8 cellular contexts compared by ENCODE assay signal in the genomic region with DNA sequence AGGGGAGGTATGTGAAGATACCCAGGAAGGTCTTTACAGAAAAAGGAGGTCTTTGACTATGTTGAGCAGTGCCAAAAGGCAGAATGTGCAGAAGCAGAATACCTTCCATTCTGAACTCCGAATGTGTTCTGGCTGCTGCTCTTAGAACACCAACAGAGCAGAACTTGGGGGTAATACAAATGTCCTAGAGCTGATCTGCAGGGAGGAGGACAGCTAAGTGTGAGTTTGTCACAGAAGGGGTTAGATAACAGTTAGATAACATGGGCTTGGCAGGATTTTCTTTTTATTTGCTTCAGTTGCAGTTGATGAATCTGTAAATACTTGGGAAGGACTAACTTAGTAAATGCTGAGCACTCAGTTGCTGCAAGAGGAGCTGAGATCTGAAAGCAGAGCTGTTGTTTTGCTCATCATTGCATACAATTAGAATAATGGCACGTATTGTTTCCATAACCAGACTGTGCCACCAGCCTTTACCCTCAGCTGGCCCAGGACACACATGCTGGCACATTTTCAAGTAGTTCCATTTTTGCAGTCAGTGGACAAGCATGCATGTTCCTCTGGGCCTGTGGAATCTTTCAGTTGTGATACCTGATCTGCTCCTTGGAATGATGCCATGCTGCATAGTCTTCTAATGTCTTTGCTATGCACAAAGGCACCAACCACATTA.
DNase-seq lines count a peak whose midpoint lies in the region; ATAC-seq and TF ChIP-seq lines count a peak whose summit lies in the region.

No MANE protein-coding gene starts in this region.

- H3K4me1 Mint-ChIP-seq in stimulated activated naive B cell treated with anti-CD40 and anti-IgM and Interleukin-4, amounts not matched to agents 10 μg/mL and 1 μg/mL and 100 μg/mL, for 72 hours, result peaks cover 11 to 22% of the 10 kb centered on the region in 2 donors

- H3K4me3 Mint-ChIP-seq in stimulated activated naive B cell treated with anti-CD40 and anti-IgM and Interleukin-4, amounts not matched to agents 10 μg/mL and 1 μg/mL and 100 μg/mL, for 72 hours, result no peak overlapping the region

- no peak for ATAC-seq in HG02981 (IDR thresholded peaks at IDR 0.05; ENCODE audit: unreplicated experiment)
- ATAC-seq in stimulated activated naive B cell treated with anti-CD40 and anti-IgM and Interleukin-4, amounts not matched to agents 10 μg/mL and 1 μg/mL and 100 μg/mL, for 72 hours (replicated peaks), result no peak

- DNase-seq in HPDE6-E6E7 (ENCODE audit: extremely low spot score), result peak; percentile 22
- DNase-seq in astrocyte of the cerebellum (ENCODE audit: low read depth), result peak; percentile 89
- DNase-seq in kidney glomerular epithelial cell (lab: John Stamatoyannopoulos, UW), result peak; percentile 74
- no peak for DNase-seq in NCI-H526 treated with DMSO at 0.1 percent for 48 hours (lab: John Stamatoyannopoulos, UW)
- DNase-seq in NCI-H748 treated with DMSO at 0.1 percent for 48 hours (lab: John Stamatoyannopoulos, UW), result no peak
- no peak for DNase-seq in stimulated activated naive B cell treated with anti-CD40 and anti-IgM and Interleukin-4, amounts not matched to agents 10 μg/mL and 1 μg/mL and 100 μg/mL, for 72 hours

- no peak overlapping the region for H2AFZ ChIP-seq in ACC112 (ENCODE audit: low read length, unreplicated experiment)

- TF ChIP-seq CTCF in astrocyte of the cerebellum (IDR thresholded peaks at IDR 0.05; ENCODE audit: low read depth, low read length, missing control alignments), result no peak

- H3K27me3 ChIP-seq in ACC112 (ENCODE audit: insufficient read depth, low read length), result no peaks in the 10 kb centered on the region

- H3K79me2 ChIP-seq in ACC112 (ENCODE audit: control insufficient read depth, insufficient read depth, low read length, unreplicated experiment), result no peaks in the 10 kb centered on the region

- peaks cover 44% of the 10 kb centered on the region for H3K4me1 ChIP-seq in ACC112 (ENCODE audit: control insufficient read depth, insufficient read depth, low read length, unreplicated experiment)

- H3K36me3 ChIP-seq in ACC112 (ENCODE audit: insufficient read depth, low read length), result no peaks in the 10 kb centered on the region

- in situ Hi-C loops in astrocyte of the cerebellum (cut with HindIII; ENCODE audit: low sequenced_read_pairs), result no loop called here

- peak overlapping the region; percentile 35; the same call in 1 of the 2 replicates for H3K4me3 ChIP-seq in ACC112 (ENCODE audit: low read depth, low read length)
- no peak overlapping the region for H3K4me3 ChIP-seq in astrocyte of the cerebellum (ENCODE audit: low read depth, low read length)

- no peak overlapping the region for H3K27ac ChIP-seq in ACC112 (ENCODE audit: low read depth, low read length)

- H3K9me3 Mint-ChIP-seq in stimulated activated naive B cell treated with anti-CD40 and anti-IgM and Interleukin-4, amounts not matched to agents 10 μg/mL and 1 μg/mL and 100 μg/mL, for 72 hours, result no peaks in the 10 kb centered on the region

- H3K27ac Mint-ChIP-seq in stimulated activated naive B cell treated with anti-CD40 and anti-IgM and Interleukin-4, amounts not matched to agents 10 μg/mL and 1 μg/mL and 100 μg/mL, for 72 hours, result no peak overlapping the region

- H3K27me3 Mint-ChIP-seq in stimulated activated naive B cell treated with anti-CD40 and anti-IgM and Interleukin-4, amounts not matched to agents 10 μg/mL and 1 μg/mL and 100 μg/mL, for 72 hours, result no peaks in the 10 kb centered on the region

- peaks cover 15 to 32% of the 10 kb centered on the region in 2 donors for H3K36me3 Mint-ChIP-seq in stimulated activated naive B cell treated with anti-CD40 and anti-IgM and Interleukin-4, amounts not matched to agents 10 μg/mL and 1 μg/mL and 100 μg/mL, for 72 hours

Comparison
In these comparisons a context has a peak if more than half of its experiments do, and no peak if none do; other contexts are left out.
1. DNase-seq: peak in HPDE6-E6E7 (single experiment), astrocyte of the cerebellum (single experiment) and kidney glomerular epithelial cell (single experiment); none in NCI-H526 treated with DMSO at 0.1 percent for 48 hours (single experiment), NCI-H748 treated with DMSO at 0.1 percent for 48 hours (single experiment) and stimulated activated naive B cell treated with anti-CD40 and anti-IgM and Interleukin-4, amounts not matched to agents 10 μg/mL and 1 μg/mL and 100 μg/mL, for 72 hours (single experiment).